ENCODE assay signal across 8 cellular contexts in genomic region chr21:45880097-45881068, GRCh38.
DNase-seq lines count a peak whose midpoint lies in the region; ATAC-seq and TF ChIP-seq lines count a peak whose summit lies in the region.

No MANE protein-coding gene starts in this region.

- no peaks in the 10 kb centered on the region for H3K36me3 Mint-ChIP-seq in CD14-positive monocyte
- H3K36me3 Mint-ChIP-seq in activated T-cell treated with anti-CD3 and anti-CD28 coated beads, Interleukin-2, amount 50 U/mL, for 4 hours (ENCODE audit: insufficient read depth), result no peaks in the 10 kb centered on the region

- POLR2A ChIA-PET in PC-3 (lab: Charles Lee; ENCODE audit: unreplicated experiment), result no interaction called here

- H3K4me2 ChIP-seq in PC-3 (ENCODE audit: low read length), result peak overlapping the region; percentile 29; the same call in 1 of the 2 replicates

- no peaks in the 10 kb centered on the region for H4K20me1 ChIP-seq in PC-3 (ENCODE audit: low read length)

- no peaks in the 10 kb centered on the region for H3F3A ChIP-seq in PC-3 (ENCODE audit: low read length, unreplicated experiment)

- H3K4me3 ChIP-seq in HL-60 (replicated peaks; ENCODE audit: insufficient read depth, low read length) (no peak overlapping the region), PC-3 (ENCODE audit: low read length) (no peak overlapping the region), neutrophil (ENCODE audit: low read depth in 1 of 2, low read length in 1 of 2) (peak overlapping the region; percentile 16 to 20), subcutaneous abdominal adipose tissue (ENCODE audit: low read depth in 1 of 5, low read length in 5 of 5) (no peak overlapping the region)

- H3K9me3 Mint-ChIP-seq in CD14-positive monocyte, result no peaks in the 10 kb centered on the region
- no peaks in the 10 kb centered on the region for H3K9me3 Mint-ChIP-seq in activated T-cell treated with anti-CD3 and anti-CD28 coated beads, Interleukin-2, amount 50 U/mL, for 4 hours

- peak overlapping the region in 4 of 7 donors; percentile 28 to 72 (median 41) for H3K27ac Mint-ChIP-seq in CD14-positive monocyte

- H3K79me2 ChIP-seq in PC-3 (ENCODE audit: low read length), result no peaks in the 10 kb centered on the region

- peak overlapping the region; percentile 31 for H2AFZ ChIP-seq in PC-3 (ENCODE audit: low read length)

- H3K9me3 ChIP-seq in PC-3 (ENCODE audit: low read length) (no peaks in the 10 kb centered on the region), neutrophil (no peaks in the 10 kb centered on the region), subcutaneous abdominal adipose tissue (ENCODE audit: control insufficient read depth in 5 of 5, low read length in 5 of 5) (no peaks in the 10 kb centered on the region)

- no peak overlapping the region for H3K9ac ChIP-seq in PC-3 (ENCODE audit: low read length)
- H3K9ac ChIP-seq in subcutaneous abdominal adipose tissue (ENCODE audit: low read length in 5 of 5), result peak overlapping the region in 2 of 5 donors; percentile 0 to 70

- no peaks in the 10 kb centered on the region for H3K36me3 ChIP-seq in PC-3 (ENCODE audit: low read depth, low read length)
- H3K36me3 ChIP-seq in neutrophil, result no peaks in the 10 kb centered on the region
- no peaks in the 10 kb centered on the region for H3K36me3 ChIP-seq in subcutaneous abdominal adipose tissue (ENCODE audit: control insufficient read depth in 5 of 5, insufficient read depth in 5 of 5, low read length in 5 of 5)

- intact Hi-C loops in CD14-positive monocyte (cut with micrococcal nuclease), result no loop called here
- intact Hi-C loops in PC-3 (cut with micrococcal nuclease), result loop anchor here (1.0 kb wide), 1 partner anchor 32 kb away; no protein-coding TSS in a partner anchor

- no peaks in the 10 kb centered on the region for H3K9me2 ChIP-seq in PC-3 (replicated peaks; ENCODE audit: low read length)

- peaks cover 24% of the 10 kb centered on the region for H3K4me1 Mint-ChIP-seq in CD14-positive monocyte
- peaks cover 50% of the 10 kb centered on the region for H3K4me1 Mint-ChIP-seq in activated T-cell treated with anti-CD3 and anti-CD28 coated beads, Interleukin-2, amount 50 U/mL, for 4 hours (ENCODE audit: low read depth)

- CTCF ChIA-PET in PC-3 (lab: Charles Lee), result interaction anchor here (0.6 to 1.5 kb wide), 6 partner anchors 10 to 133 kb away, joined by 3 to 5 read pairs (median 4); no protein-coding TSS in a partner anchor

- no TSS peak for BruUV-seq in PC-3 (replicated peaks; lab: Mats Ljungman, UMichigan)

- peaks cover 3% of the 10 kb centered on the region for H3K27me3 ChIP-seq in HL-60 (ENCODE audit: insufficient read depth, poor library complexity, severe bottlenecking)
- H3K27me3 ChIP-seq in PC-3 (ENCODE audit: low read length), result no peaks in the 10 kb centered on the region
- H3K27me3 ChIP-seq in neutrophil, result no peaks in the 10 kb centered on the region
- peaks cover 0 to 7% (median 3%) of the 10 kb centered on the region in 5 donors for H3K27me3 ChIP-seq in subcutaneous abdominal adipose tissue (ENCODE audit: control insufficient read depth in 5 of 5, insufficient read depth in 4 of 5, low read length in 5 of 5)

- H3K4me1 ChIP-seq in PC-3 (ENCODE audit: insufficient read depth, low read length) (peaks cover 7% of the 10 kb centered on the region), neutrophil (ENCODE audit: control insufficient read depth in 1 of 2, insufficient read depth in 1 of 2, low read depth in 1 of 2, low read length in 1 of 2) (peaks cover 42 to 48% of the 10 kb centered on the region in 2 experiments), subcutaneous abdominal adipose tissue (ENCODE audit: control insufficient read depth in 5 of 5, insufficient read depth in 5 of 5, low read length in 5 of 5) (peaks cover 0 to 23% (median 13%) of the 10 kb centered on the region in 5 donors)

- DNase-seq in CD14-positive monocyte (ENCODE audit: low spot score) (peak; percentile 73), HL-60 (ENCODE audit: low read depth in 1 of 2, low spot score in 1 of 2) (peak in 1 of 2 experiments; percentile 76), PC-3 (peak; percentile 91), fibroblast of peridontal ligament (ENCODE audit: extremely low read depth) (peak; percentile 68), NCI-H2029 (lab: John Stamatoyannopoulos, UW) (no peak)
- DNase-seq in activated T-cell treated with anti-CD3 and anti-CD28 coated beads, Interleukin-2, amount 50 U/mL, for 4 hours, result peak; percentile 67

- H3K4me3 Mint-ChIP-seq in CD14-positive monocyte, result peak overlapping the region in 1 of 2 donors; percentile 39
- no peak overlapping the region for H3K4me3 Mint-ChIP-seq in activated T-cell treated with anti-CD3 and anti-CD28 coated beads, Interleukin-2, amount 50 U/mL, for 4 hours

- H3K27ac ChIP-seq in HL-60 (replicated peaks) (no peak overlapping the region), PC-3 (ENCODE audit: low read length) (no peak overlapping the region), neutrophil (peak overlapping the region; percentile 82), subcutaneous abdominal adipose tissue (ENCODE audit: low read depth, low read length) (peak overlapping the region; percentile 78)

- H3K27me3 Mint-ChIP-seq in CD14-positive monocyte (ENCODE audit: low read depth in 3 of 3), result peaks cover 3% of the 10 kb centered on the region in 3 donors
- peaks cover 6% of the 10 kb centered on the region for H3K27me3 Mint-ChIP-seq in activated T-cell treated with anti-CD3 and anti-CD28 coated beads, Interleukin-2, amount 50 U/mL, for 4 hours (ENCODE audit: low read depth)

- peak; percentile 98 for ATAC-seq in PC-3
- peak; percentile 84 to 92 for ATAC-seq in activated T-cell treated with anti-CD3 and anti-CD28 coated beads, Interleukin-2, amount 50 U/mL, for 4 hours

- TF ChIP-seq CTCF in CD14-positive monocyte (IDR thresholded peaks at IDR 0.05) (peak; percentile 87), HL-60 (IDR thresholded peaks at IDR 0.05; ENCODE audit: insufficient read depth, low read length) (peak; percentile 67), PC-3 (conservative IDR thresholded peaks at IDR 0.05; ENCODE audit: low read depth, low read length) (peak; percentile 90), neutrophil (IDR thresholded peaks at IDR 0.05) (peak; percentile 68)

Comparison
In these comparisons a context has a peak if more than half of its experiments do, and no peak if none do; other contexts are left out.
1. H3K27ac ChIP-seq: peak in neutrophil (single experiment) and subcutaneous abdominal adipose tissue (single experiment); none in HL-60 (single experiment) and PC-3 (single experiment).
2. H3K4me3 ChIP-seq: peak in neutrophil (2 of 2); none in HL-60 (single experiment), PC-3 (single experiment) and subcutaneous abdominal adipose tissue (0 of 5).
3. Peak in every context shown above with its lines, with median percentiles within 50 percentile points of each other: CTCF ChIP-seq.